27 cellular contexts compared by ENCODE assay signal in genomic region chr3:57063027-57063426, GRCh38. TPM values are rescaled to one million over a fixed set of nuclear protein-coding genes. Genes with fewer than 3 reads are reported as not detected.
DNase-seq lines count a peak whose midpoint lies in the region; ATAC-seq and TF ChIP-seq lines count a peak whose summit lies in the region.
"Had no signal": no experiment of that assay in that cellular context is flagged by ENCODE, and none has a peak within 500 bp of the region (broad histone marks: within the 10 kb centered on the region; RNA-seq: fewer than 3 reads in every experiment).

No MANE protein-coding gene starts in this region.

- peak overlapping the region; percentile 64 to 84 (median 72) for H3K4me2 ChIP-seq in BLaER1 treated with 17β-estradiol and CSF1 and Interleukin-3, amounts not matched to agents 10 nM and 100 nM

- peaks cover 40% of the 10 kb centered on the region for H3K4me1 Mint-ChIP-seq in WTC11
- H3K4me1 Mint-ChIP-seq: CD4-positive, alpha-beta memory T cell had no signal

- H3K9me3 Mint-ChIP-seq in WTC11: no peaks in the 10 kb centered on the region
- H3K9me3 Mint-ChIP-seq: activated B cell treated with CpG ODN at 0.5 μM for 24 hours; CD4-positive, alpha-beta memory T cell had no signal

- 85 to 91% methylated on average over 5 of the region's 5 CpGs for WGBS in sigmoid colon, 2 donors

- no peak for ATAC-seq in WTC11
- ATAC-seq in HG03095 (IDR thresholded peaks at IDR 0.05; ENCODE audit: unreplicated experiment): no peak
- no peak for ATAC-seq in HG02588 (IDR thresholded peaks at IDR 0.05; ENCODE audit: unreplicated experiment)
- no peak for ATAC-seq in HG02642 (IDR thresholded peaks at IDR 0.05; ENCODE audit: poor library complexity, unreplicated experiment)

- no peak overlapping the region for H3K4me3 ChIP-seq in BLaER1 treated with 17β-estradiol and CSF1 and Interleukin-3, amounts not matched to agents 10 nM and 100 nM
- H3K4me3 ChIP-seq in HEK293 (ENCODE audit: low read depth, low read length): no peak overlapping the region
- no peak overlapping the region for H3K4me3 ChIP-seq in sigmoid colon
- H3K4me3 ChIP-seq: stomach, uterus had no signal

- H3K9me3 ChIP-seq in BLaER1 treated with 17β-estradiol and CSF1 and Interleukin-3, amounts not matched to agents 10 nM and 100 nM (replicated peaks in 1 of 11): no peaks in the 10 kb centered on the region
- H3K9me3 ChIP-seq in HEK293 (ENCODE audit: control insufficient read depth, insufficient read depth, low read depth, low read length) (no peaks in the 10 kb centered on the region), sigmoid colon (no peaks in the 10 kb centered on the region)
- H3K9me3 ChIP-seq: stomach, uterus had no signal

- H3K27ac ChIP-seq in BLaER1 treated with 17β-estradiol and CSF1 and Interleukin-3, amounts not matched to agents 10 nM and 100 nM: peak overlapping the region in 9 of 11 experiments; percentile 16 to 67 (median 49); a peak in 15 of 22 replicates
- no peak overlapping the region for H3K27ac ChIP-seq in HEK293 (ENCODE audit: extremely low read depth, low read depth, low read length)
- peak overlapping the region in 3 of 4 donors; percentile 84 to 92 (median 86) for H3K27ac ChIP-seq in sigmoid colon
- H3K27ac ChIP-seq: HL-60 had no signal

- H3K4me3 Mint-ChIP-seq in WTC11: no peak overlapping the region
- H3K4me3 Mint-ChIP-seq: activated B cell treated with CpG ODN at 0.5 μM for 24 hours; CD4-positive, alpha-beta memory T cell had no signal

- H3K36me3 ChIP-seq in BLaER1 treated with 17β-estradiol and CSF1 and Interleukin-3, amounts not matched to agents 10 nM and 100 nM: no peaks in the 10 kb centered on the region
- H3K36me3 ChIP-seq in HEK293 (ENCODE audit: control insufficient read depth in 2 of 2, insufficient read depth in 1 of 2, low read length in 2 of 2): no peaks in the 10 kb centered on the region
- H3K36me3 ChIP-seq in sigmoid colon: no peaks in the 10 kb centered on the region
- H3K36me3 ChIP-seq: stomach, uterus had no signal

- TF ChIP-seq EP300 in sigmoid colon (IDR thresholded peaks at IDR 0.05): no peak

- POLR2A ChIA-PET in HEK293 (lab: Yijun Ruan, JAX) (no interaction called here), WTC11 (lab: Charles Lee) (no interaction called here)

- H3K27ac Mint-ChIP-seq in WTC11: peak overlapping the region; percentile 13
- H3K27ac Mint-ChIP-seq: activated B cell treated with CpG ODN at 0.5 μM for 24 hours; CD4-positive, alpha-beta memory T cell had no signal

- H4K20me1 ChIP-seq in BLaER1 treated with 17β-estradiol and CSF1 and Interleukin-3, amounts not matched to agents 10 nM and 100 nM: no peaks in the 10 kb centered on the region

- DNase-seq in WTC11 (ENCODE audit: low spot score) (no peak), sigmoid colon (no peak), NCI-H226 (no peak)
- DNase-seq: activated B cell treated with CpG ODN at 0.5 μM for 24 hours; activated CD4-positive, alpha-beta T cell treated with anti-CD3 and anti-CD28 coated beads, Interleukin-2, amount 50 U/mL, for 4 hours; activated gamma-delta T cell; CD4-positive, alpha-beta memory T cell; DMS153; kidney glomerular epithelial cell; mammary epithelial cell; NCI-H1436 treated with DMSO at 0.1 percent for 48 hours; NCI-H2171 treated with DMSO at 0.1 percent for 48 hours; NCI-H526; stimulated activated CD4-positive, alpha-beta T cell treated with anti-CD3 and anti-CD28 coated beads, Interleukin-12 subunit alpha, Interleukin-12 subunit beta, amount 100 ng/mL, for 4 hours; stomach; T-helper 9 cell; uterus had no signal

- TF ChIP-seq CTCF in HEK293 (tag by site-specific recombination; IDR thresholded peaks at IDR 0.05) (no peak), WTC11 (IDR thresholded peaks at IDR 0.05) (no peak), sigmoid colon (IDR thresholded peaks at IDR 0.05) (no peak)

- H3K9ac ChIP-seq in BLaER1 treated with 17β-estradiol and CSF1 and Interleukin-3, amounts not matched to agents 10 nM and 100 nM: peak overlapping the region in 1 of 11 experiments; percentile 35; a peak in 1 of 22 replicates

- intact Hi-C loops in sigmoid colon (cut with DNase I): no loop called here

- no peaks in the 10 kb centered on the region for H3K27me3 ChIP-seq in BLaER1 treated with 17β-estradiol and CSF1 and Interleukin-3, amounts not matched to agents 10 nM and 100 nM
- H3K27me3 ChIP-seq in sigmoid colon: no peaks in the 10 kb centered on the region
- H3K27me3 ChIP-seq: stomach, uterus had no signal

- H3K27me3 Mint-ChIP-seq in WTC11 (ENCODE audit: low read depth): no peaks in the 10 kb centered on the region

- CTCF ChIA-PET in HEK293 (lab: Yijun Ruan, JAX): interaction anchor here (0.6 to 0.7 kb wide), 2 partner anchors 15 to 628 kb away, joined by 3 read pairs; no protein-coding TSS in a partner anchor
- CTCF ChIA-PET in WTC11 (lab: Charles Lee): interaction anchor here (0.6 to 1.1 kb wide), 2 partner anchors 74 to 349 kb away, joined by 3 read pairs; no protein-coding TSS in a partner anchor

- no peaks in the 10 kb centered on the region for H3K36me3 Mint-ChIP-seq in WTC11
- H3K36me3 Mint-ChIP-seq: CD4-positive, alpha-beta memory T cell had no signal

- TF ChIP-seq POLR2A in sigmoid colon (IDR thresholded peaks at IDR 0.05): no peak

- peaks cover 49 to 80% (median 67%) of the 10 kb centered on the region in 10 experiments for H3K4me1 ChIP-seq in BLaER1 treated with 17β-estradiol and CSF1 and Interleukin-3, amounts not matched to agents 10 nM and 100 nM
- H3K4me1 ChIP-seq in HEK293 (ENCODE audit: control insufficient read depth, insufficient read depth, low read length) (no peaks in the 10 kb centered on the region), sigmoid colon (peaks cover 0 to 75% (median 53%) of the 10 kb centered on the region in 4 donors)

TF ChIP-seq in HEK293, 187 proteins besides CTCF, POLR2A, EP300 and RAD21:
- no peak for TF ChIP-seq GLI4 (tag by site-specific recombination; IDR thresholded peaks at IDR 0.05)
- peak; percentile 97 for TF ChIP-seq ZNF623 (tag by site-specific recombination; IDR thresholded peaks at IDR 0.05)
- no peak for TF ChIP-seq ZNF670 (tag by site-specific recombination; IDR thresholded peaks at IDR 0.05; ENCODE audit: low read depth)
TF ChIP-seq in HEK293: peak in this region for 1.

TF ChIP-seq in WTC11, 78 proteins besides CTCF, POLR2A, EP300 and RAD21:
- TF ChIP-seq E2F4 (CRISPR knock-in tag; IDR thresholded peaks at IDR 0.05; ENCODE audit: borderline replicate concordance, low read depth): no peak
- TF ChIP-seq GTF2I (CRISPR knock-in tag; conservative IDR thresholded peaks at IDR 0.05): peak; percentile 77; the same call in 1 of the 2 replicates
- no peak for TF ChIP-seq HMGXB4 (CRISPR knock-in tag; IDR thresholded peaks at IDR 0.05)

RNA-seq across cellular contexts. Expression of gene SPATA12, which starts 2.6 kb away (rescaled TPM):
- 0.18 to 0.39 TPM (median 0.37 TPM) in 3 replicates for total RNA-seq in WTC11 (2021)
- not detected for total RNA-seq in sigmoid colon
- polyA plus RNA-seq in sigmoid colon: under 1 TPM in 1 of 3 donors, not detected in 2; 0.26 TPM
- total RNA-seq: activated B cell treated with CpG ODN at 0.5 μM for 24 hours; CD4-positive, alpha-beta memory T cell; G401; MCF 10A; omental fat pad; stomach had no signal
- polyA plus RNA-seq: AG04450; CD4-positive, alpha-beta memory T cell had no signal
